In genomic region chr6:149965191-149966020, GRCh38 we compare ENCODE assay signal across 9 cellular contexts. TPM values are rescaled to one million over a fixed set of nuclear protein-coding genes. Genes with fewer than 3 reads are reported as not detected.
DNase-seq lines count a peak whose midpoint lies in the region; ATAC-seq and TF ChIP-seq lines count a peak whose summit lies in the region.
"Had no signal": no experiment of that assay in that cellular context is flagged by ENCODE, and none has a peak within 500 bp of the region (broad histone marks: within the 10 kb centered on the region; RNA-seq: fewer than 3 reads in every experiment).

No MANE protein-coding gene starts in this region.

- H3K9me3 Mint-ChIP-seq in activated CD4-positive, alpha-beta T cell treated with anti-CD3 and anti-CD28 coated beads for 36 hours (ENCODE audit: low read depth) = no peaks in the 10 kb centered on the region
- H3K9me3 Mint-ChIP-seq in activated naive CD8-positive, alpha-beta T cell treated with anti-CD3 and anti-CD28 coated beads, Interleukin-2, amount 50 U/mL, for 24 hours = no peaks in the 10 kb centered on the region
- H3K9me3 Mint-ChIP-seq in immature natural killer cell = peaks cover 0 to 2% (median 0%) of the 10 kb centered on the region in 6 donors

- TF ChIP-seq EP300 in tibial nerve (IDR thresholded peaks at IDR 0.05) = no peak

- no peak for TF ChIP-seq POLR2A in tibial nerve (IDR thresholded peaks at IDR 0.05)

- POLR2A ChIA-PET in activated CD4-positive, alpha-beta T cell treated with anti-CD3 and anti-CD28 coated beads for 36 hours (lab: Charles Lee) = no interaction called here

- peak; percentile 47 for DNase-seq in activated CD4-positive, alpha-beta T cell treated with anti-CD3 and anti-CD28 coated beads for 36 hours
- DNase-seq in activated CD4-positive, alpha-beta T cell treated with anti-CD3 and anti-CD28 coated beads, Interleukin-2, amount 50 U/mL, for 1 hour = no peak
- DNase-seq in activated naive CD8-positive, alpha-beta T cell treated with anti-CD3 and anti-CD28 coated beads, Interleukin-2, amount 50 U/mL, for 24 hours = no peak
- DNase-seq in immature natural killer cell = peak in 1 of 3 donors; percentile 28
- no peak for DNase-seq in tibial nerve (ENCODE audit: low spot score in 2 of 2)
- DNase-seq in DMS 273 treated with DMSO at 0.1 percent for 48 hours (lab: John Stamatoyannopoulos, UW) = no peak
- no peak for DNase-seq in mucosa of gallbladder (ENCODE audit: low spot score)
- DNase-seq in stimulated activated CD8-positive, alpha-beta memory T cell treated with anti-CD3 and anti-CD28 coated beads, Interleukin-4, amount 100 ng/mL, for 48 hours = no peak

- no peaks in the 10 kb centered on the region for H3K36me3 ChIP-seq in tibial nerve

- H3K27me3 ChIP-seq in tibial nerve = peaks cover 5 to 90% of the 10 kb centered on the region in 2 donors

- no peak for TF ChIP-seq CTCF in tibial nerve (IDR thresholded peaks at IDR 0.05)

- no peaks in the 10 kb centered on the region for H3K9me3 ChIP-seq in tibial nerve

- intact Hi-C loops in activated CD4-positive, alpha-beta T cell treated with anti-CD3 and anti-CD28 coated beads for 36 hours (cut with DNase I, micrococcal nuclease) = loop anchor here in 1 of 2 experiments (2.0 kb wide), 1 partner anchor 39 kb away; no protein-coding TSS in a partner anchor

- H3K27ac ChIP-seq in tibial nerve = no peak overlapping the region

- CTCF ChIA-PET in activated CD4-positive, alpha-beta T cell treated with anti-CD3 and anti-CD28 coated beads for 36 hours (lab: Charles Lee) = interaction anchor here (0.7 kb wide), 1 partner anchor 745 kb away, joined by 3 read pairs; no protein-coding TSS in a partner anchor

- peak overlapping the region; percentile 56 for H3K27ac Mint-ChIP-seq in activated CD4-positive, alpha-beta T cell treated with anti-CD3 and anti-CD28 coated beads for 36 hours
- peak overlapping the region; percentile 85 for H3K27ac Mint-ChIP-seq in activated naive CD8-positive, alpha-beta T cell treated with anti-CD3 and anti-CD28 coated beads, Interleukin-2, amount 50 U/mL, for 24 hours
- H3K27ac Mint-ChIP-seq in immature natural killer cell = peak overlapping the region in 1 of 6 donors; percentile 84

- peaks cover 19% of the 10 kb centered on the region for H3K4me1 Mint-ChIP-seq in activated CD4-positive, alpha-beta T cell treated with anti-CD3 and anti-CD28 coated beads for 36 hours
- H3K4me1 Mint-ChIP-seq in activated naive CD8-positive, alpha-beta T cell treated with anti-CD3 and anti-CD28 coated beads, Interleukin-2, amount 50 U/mL, for 24 hours = peaks cover 27% of the 10 kb centered on the region
- peaks cover 26 to 29% of the 10 kb centered on the region in 2 donors for H3K4me1 Mint-ChIP-seq in immature natural killer cell

- WGBS in tibial nerve, 2 donors = 17 to 18% methylated on average over 24 to 36 of the region's 38 CpGs

- peak overlapping the region; percentile 77 for H3K4me3 Mint-ChIP-seq in activated CD4-positive, alpha-beta T cell treated with anti-CD3 and anti-CD28 coated beads for 36 hours
- peak overlapping the region; percentile 83 for H3K4me3 Mint-ChIP-seq in activated naive CD8-positive, alpha-beta T cell treated with anti-CD3 and anti-CD28 coated beads, Interleukin-2, amount 50 U/mL, for 24 hours
- peak overlapping the region; percentile 87 to 95 (median 92) for H3K4me3 Mint-ChIP-seq in immature natural killer cell

- no peak for ATAC-seq in activated CD4-positive, alpha-beta T cell treated with anti-CD3 and anti-CD28 coated beads for 36 hours
- ATAC-seq in activated naive CD8-positive, alpha-beta T cell treated with anti-CD3 and anti-CD28 coated beads, Interleukin-2, amount 50 U/mL, for 24 hours = no peak

- H3K4me3 ChIP-seq in tibial nerve = peak overlapping the region in 3 of 4 donors; percentile 24 to 53 (median 38)

- H3K27me3 Mint-ChIP-seq in activated CD4-positive, alpha-beta T cell treated with anti-CD3 and anti-CD28 coated beads for 36 hours = peaks cover 70% of the 10 kb centered on the region
- H3K27me3 Mint-ChIP-seq in activated naive CD8-positive, alpha-beta T cell treated with anti-CD3 and anti-CD28 coated beads, Interleukin-2, amount 50 U/mL, for 24 hours = peaks cover 93% of the 10 kb centered on the region
- H3K27me3 Mint-ChIP-seq in immature natural killer cell (ENCODE audit: low read depth in 3 of 3) = peaks cover 27 to 59% (median 42%) of the 10 kb centered on the region in 3 donors

- peaks cover 2% of the 10 kb centered on the region for H3K36me3 Mint-ChIP-seq in activated CD4-positive, alpha-beta T cell treated with anti-CD3 and anti-CD28 coated beads for 36 hours (ENCODE audit: low read depth)
- H3K36me3 Mint-ChIP-seq in activated naive CD8-positive, alpha-beta T cell treated with anti-CD3 and anti-CD28 coated beads, Interleukin-2, amount 50 U/mL, for 24 hours (ENCODE audit: low read depth) = no peaks in the 10 kb centered on the region
- peaks cover 0 to 2% (median 0%) of the 10 kb centered on the region in 3 donors for H3K36me3 Mint-ChIP-seq in immature natural killer cell

- H3K4me1 ChIP-seq in tibial nerve = peaks cover 0 to 30% (median 20%) of the 10 kb centered on the region in 4 donors

RNA-seq across cellular contexts. Expression of gene ULBP1, which starts 1.7 kb away (rescaled TPM):
- total RNA-seq in activated CD4-positive, alpha-beta T cell treated with anti-CD3 and anti-CD28 coated beads for 36 hours = 1 to 10 TPM; 2.7 to 5.0 TPM
- polyA plus RNA-seq in immature natural killer cell = not detected
- total RNA-seq in tibial nerve = under 1 TPM in 1 of 4 donors, not detected in 3; 0.21 TPM
- total RNA-seq in mucosa of gallbladder = 0.09 TPM

RNA-seq across cellular contexts. Expression of gene ULBP2, which starts 23.6 kb away (rescaled TPM):
- under 1 TPM; 0.32 to 0.43 TPM for total RNA-seq in activated CD4-positive, alpha-beta T cell treated with anti-CD3 and anti-CD28 coated beads for 36 hours
- under 1 TPM in 2 of 3 donors, not detected in 1; 0.83 to 0.88 TPM for polyA plus RNA-seq in immature natural killer cell
- under 1 TPM in 1 of 4 donors, not detected in 3; 0.22 TPM for total RNA-seq in tibial nerve
- 0.14 TPM for total RNA-seq in mucosa of gallbladder

RNA-seq across cellular contexts. Expression of gene RAET1G, which starts 42.5 kb away (rescaled TPM):
- not detected for total RNA-seq in activated CD4-positive, alpha-beta T cell treated with anti-CD3 and anti-CD28 coated beads for 36 hours
- not detected for polyA plus RNA-seq in immature natural killer cell
- total RNA-seq in tibial nerve (1 to 10 TPM in 1 of 4 donors, not detected in 3; 1.5 TPM), mucosa of gallbladder (0.52 TPM)

RNA-seq across cellular contexts. Expression of gene RAET1L, which starts 59.9 kb away (rescaled TPM):
- total RNA-seq in activated CD4-positive, alpha-beta T cell treated with anti-CD3 and anti-CD28 coated beads for 36 hours = not detected
- polyA plus RNA-seq in immature natural killer cell = not detected
- not detected for total RNA-seq in tibial nerve
- total RNA-seq in mucosa of gallbladder = not detected
- total RNA-seq: LHCN-M2 had no signal
